ENCODE assay signal across 1 cellular context in the genomic region with DNA sequence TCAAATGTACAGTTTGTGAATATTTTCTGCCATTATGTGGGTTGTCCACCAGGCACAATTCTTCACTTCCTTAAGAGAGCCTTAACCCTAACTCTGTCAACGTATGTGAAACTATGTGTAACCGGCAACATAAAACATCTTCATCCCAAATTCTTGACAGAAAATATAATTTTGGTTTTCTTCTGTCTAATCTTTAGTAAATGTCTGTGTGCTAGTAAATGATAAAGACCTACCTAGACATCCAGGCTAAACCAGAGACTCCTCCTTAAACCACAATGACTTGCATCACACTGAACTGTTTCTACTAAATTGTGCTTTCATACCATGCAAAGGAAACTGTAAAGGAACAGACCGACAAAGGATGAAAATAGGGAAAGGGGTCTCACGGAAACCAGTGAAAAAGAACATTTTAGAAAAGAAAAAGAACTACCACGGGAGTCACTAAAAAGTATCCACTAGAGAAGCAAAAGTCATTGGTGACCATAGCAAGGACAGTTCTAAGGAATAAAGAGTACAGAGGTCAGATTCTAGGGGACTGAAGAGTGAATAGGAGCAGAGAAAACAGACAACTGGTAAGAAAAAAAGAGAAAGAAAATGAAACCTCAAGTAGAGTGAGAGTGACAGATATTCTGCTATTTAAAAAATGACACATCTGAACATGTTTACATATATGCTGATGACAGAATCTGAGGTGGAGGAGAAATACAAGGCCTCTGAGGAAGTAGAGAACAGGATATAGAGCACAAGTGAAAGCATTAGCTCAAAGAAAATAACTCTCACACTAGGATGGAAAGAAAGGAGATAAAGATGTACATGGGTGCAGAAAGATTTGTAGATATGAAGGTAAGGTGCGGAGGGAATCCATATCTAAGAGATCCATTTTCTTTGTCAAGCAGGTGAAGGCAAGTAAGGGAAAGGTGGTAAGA.
TF ChIP-seq lines count a peak whose summit lies in the region.

No MANE protein-coding gene starts in this region.

TF ChIP-seq in K562, 482 proteins besides CTCF, POLR2A, EP300 and RAD21 (continued from another document and continues in another):
- peak; percentile 87; the same call in 1 of the 2 replicates for TF ChIP-seq ZNF584 (CRISPR knock-in tag; IDR thresholded peaks at IDR 0.05; ENCODE audit: low read depth)
- TF ChIP-seq, protein P1, sequence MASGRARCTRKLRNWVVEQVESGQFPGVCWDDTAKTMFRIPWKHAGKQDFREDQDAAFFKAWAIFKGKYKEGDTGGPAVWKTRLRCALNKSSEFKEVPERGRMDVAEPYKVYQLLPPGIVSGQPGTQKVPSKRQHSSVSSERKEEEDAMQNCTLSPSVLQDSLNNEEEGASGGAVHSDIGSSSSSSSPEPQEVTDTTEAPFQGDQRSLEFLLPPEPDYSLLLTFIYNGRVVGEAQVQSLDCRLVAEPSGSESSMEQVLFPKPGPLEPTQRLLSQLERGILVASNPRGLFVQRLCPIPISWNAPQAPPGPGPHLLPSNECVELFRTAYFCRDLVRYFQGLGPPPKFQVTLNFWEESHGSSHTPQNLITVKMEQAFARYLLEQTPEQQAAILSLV (tag; IDR thresholded peaks at IDR 0.05), result 0 out of 2 replicates have a peak, but pooled peaks have one; percentile 13
- TF ChIP-seq MTA3 (IDR thresholded peaks at IDR 0.05; ENCODE audit: borderline replicate concordance), result no peak
- TF ChIP-seq LEF1 (IDR thresholded peaks at IDR 0.05), result peak; percentile 98
- no peak for TF ChIP-seq ZNF449 (CRISPR knock-in tag; IDR thresholded peaks at IDR 0.05)
- TF ChIP-seq, protein P2, sequence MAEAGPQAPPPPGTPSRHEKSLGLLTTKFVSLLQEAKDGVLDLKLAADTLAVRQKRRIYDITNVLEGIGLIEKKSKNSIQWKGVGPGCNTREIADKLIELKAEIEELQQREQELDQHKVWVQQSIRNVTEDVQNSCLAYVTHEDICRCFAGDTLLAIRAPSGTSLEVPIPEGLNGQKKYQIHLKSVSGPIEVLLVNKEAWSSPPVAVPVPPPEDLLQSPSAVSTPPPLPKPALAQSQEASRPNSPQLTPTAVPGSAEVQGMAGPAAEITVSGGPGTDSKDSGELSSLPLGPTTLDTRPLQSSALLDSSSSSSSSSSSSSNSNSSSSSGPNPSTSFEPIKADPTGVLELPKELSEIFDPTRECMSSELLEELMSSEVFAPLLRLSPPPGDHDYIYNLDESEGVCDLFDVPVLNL (CRISPR knock-in tag; IDR thresholded peaks at IDR 0.05; ENCODE audit: low read depth), result no peak
- TF ChIP-seq ZC3H11A (IDR thresholded peaks at IDR 0.05; ENCODE audit: low read depth, low read length), result no peak
- TF ChIP-seq ZBED1 (IDR thresholded peaks at IDR 0.05), result no peak
- no peak for TF ChIP-seq FOXJ3 (CRISPR knock-in tag; IDR thresholded peaks at IDR 0.05)
- TF ChIP-seq ZNF75A (CRISPR knock-in tag; IDR thresholded peaks at IDR 0.05), result no peak
- TF ChIP-seq HNRNPUL1 (IDR thresholded peaks at IDR 0.05; ENCODE audit: low read length), result no peak
- TF ChIP-seq, protein P3, sequence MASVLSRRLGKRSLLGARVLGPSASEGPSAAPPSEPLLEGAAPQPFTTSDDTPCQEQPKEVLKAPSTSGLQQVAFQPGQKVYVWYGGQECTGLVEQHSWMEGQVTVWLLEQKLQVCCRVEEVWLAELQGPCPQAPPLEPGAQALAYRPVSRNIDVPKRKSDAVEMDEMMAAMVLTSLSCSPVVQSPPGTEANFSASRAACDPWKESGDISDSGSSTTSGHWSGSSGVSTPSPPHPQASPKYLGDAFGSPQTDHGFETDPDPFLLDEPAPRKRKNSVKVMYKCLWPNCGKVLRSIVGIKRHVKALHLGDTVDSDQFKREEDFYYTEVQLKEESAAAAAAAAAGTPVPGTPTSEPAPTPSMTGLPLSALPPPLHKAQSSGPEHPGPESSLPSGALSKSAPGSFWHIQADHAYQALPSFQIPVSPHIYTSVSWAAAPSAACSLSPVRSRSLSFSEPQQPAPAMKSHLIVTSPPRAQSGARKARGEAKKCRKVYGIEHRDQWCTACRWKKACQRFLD (CRISPR knock-in tag; IDR thresholded peaks at IDR 0.05), result peak; percentile 71; the same call in 1 of the 2 replicates
- TF ChIP-seq NRF1 (conservative IDR thresholded peaks at IDR 0.05 in 1 of 2, IDR thresholded peaks at IDR 0.05 in 1 of 2), result no peak; a peak in 1 of 4 replicates
- no peak for TF ChIP-seq HNRNPLL (IDR thresholded peaks at IDR 0.05; ENCODE audit: low read depth, low read length, poor library complexity, severe bottlenecking)
- no peak for TF ChIP-seq MCM3 (IDR thresholded peaks at IDR 0.05)
- no peak for TF ChIP-seq ZNF586 (CRISPR knock-in tag; conservative IDR thresholded peaks at IDR 0.05)
- no peak for TF ChIP-seq EZH2 (IDR thresholded peaks at IDR 0.05; ENCODE audit: borderline replicate concordance, low read depth, low read length)
- no peak for TF ChIP-seq CCAR2 (IDR thresholded peaks at IDR 0.05; ENCODE audit: low read depth, low read length)
- 0 out of 2 replicates have a peak, but pooled peaks have one; percentile 36 for TF ChIP-seq MECOM (CRISPR knock-in tag; IDR thresholded peaks at IDR 0.05)
- TF ChIP-seq CREB3L1 (IDR thresholded peaks at IDR 0.05; ENCODE audit: borderline replicate concordance, low read depth), result no peak
- peak; percentile 75 for TF ChIP-seq GATA2 (CRISPR knock-in tag; IDR thresholded peaks at IDR 0.05)
- 0 out of 2 replicates have a peak, but pooled peaks have one; percentile 17 for TF ChIP-seq EGR1 (conservative IDR thresholded peaks at IDR 0.05)
- no peak for TF ChIP-seq FOXK1 (CRISPR knock-in tag; IDR thresholded peaks at IDR 0.05; ENCODE audit: borderline replicate concordance)
- no peak for TF ChIP-seq SAP30 (IDR thresholded peaks at IDR 0.05; ENCODE audit: borderline replicate concordance, insufficient read depth, low read depth, low read length, poor library complexity, severe bottlenecking)
- no peak for TF ChIP-seq RFX1 (IDR thresholded peaks at IDR 0.05)
- TF ChIP-seq, protein P4, sequence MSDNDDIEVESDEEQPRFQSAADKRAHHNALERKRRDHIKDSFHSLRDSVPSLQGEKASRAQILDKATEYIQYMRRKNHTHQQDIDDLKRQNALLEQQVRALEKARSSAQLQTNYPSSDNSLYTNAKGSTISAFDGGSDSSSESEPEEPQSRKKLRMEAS (CRISPR knock-in tag; IDR thresholded peaks at IDR 0.05), result no peak
- no peak for TF ChIP-seq STAT5B (CRISPR knock-in tag; IDR thresholded peaks at IDR 0.05)
- no peak for TF ChIP-seq SNRNP70 (optimal IDR thresholded peaks at IDR 0.05; ENCODE audit: low read depth, low read length)
- TF ChIP-seq ATF2 (CRISPR knock-in tag; IDR thresholded peaks at IDR 0.05), result no peak
- no peak for TF ChIP-seq FOXO4 (CRISPR knock-in tag; IDR thresholded peaks at IDR 0.05)
- no peak for TF ChIP-seq DNMT1 (IDR thresholded peaks at IDR 0.05)
- TF ChIP-seq NCOA6 (IDR thresholded peaks at IDR 0.05), result peak; percentile 37; the same call in 1 of the 2 replicates
- TF ChIP-seq, protein P5, sequence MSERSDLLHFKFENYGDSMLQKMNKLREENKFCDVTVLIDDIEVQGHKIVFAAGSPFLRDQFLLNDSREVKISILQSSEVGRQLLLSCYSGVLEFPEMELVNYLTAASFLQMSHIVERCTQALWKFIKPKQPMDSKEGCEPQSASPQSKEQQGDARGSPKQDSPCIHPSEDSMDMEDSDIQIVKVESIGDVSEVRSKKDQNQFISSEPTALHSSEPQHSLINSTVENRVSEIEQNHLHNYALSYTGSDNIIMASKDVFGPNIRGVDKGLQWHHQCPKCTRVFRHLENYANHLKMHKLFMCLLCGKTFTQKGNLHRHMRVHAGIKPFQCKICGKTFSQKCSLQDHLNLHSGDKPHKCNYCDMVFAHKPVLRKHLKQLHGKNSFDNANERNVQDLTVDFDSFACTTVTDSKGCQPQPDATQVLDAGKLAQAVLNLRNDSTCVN (CRISPR knock-in tag; IDR thresholded peaks at IDR 0.05), result 0 out of 2 replicates have a peak, but pooled peaks have one; percentile 53
- peak; percentile 79 for TF ChIP-seq CEBPG (CRISPR knock-in tag; IDR thresholded peaks at IDR 0.05)
- peak; percentile 79 to 88 for TF ChIP-seq CEBPG (tag; conservative IDR thresholded peaks at IDR 0.05 in 1 of 2, IDR thresholded peaks at IDR 0.05 in 1 of 2)
- peak; percentile 22; the same call in 1 of the 2 replicates for TF ChIP-seq DEAF1 (CRISPR knock-in tag; IDR thresholded peaks at IDR 0.05)
- TF ChIP-seq MEF2A (IDR thresholded peaks at IDR 0.05; ENCODE audit: control insufficient read depth, low read depth, low read length), result peak; percentile 71; the same call in 1 of the 2 replicates
- TF ChIP-seq DDX20 (tag; IDR thresholded peaks at IDR 0.05; ENCODE audit: low read depth), result no peak
- no peak for TF ChIP-seq ZNF785 (CRISPR knock-in tag; IDR thresholded peaks at IDR 0.05)
- peak; percentile 31 to 98; a peak in 3 of 4 replicates for TF ChIP-seq TBL1XR1 (IDR thresholded peaks at IDR 0.05; ENCODE audit: low read length in 2 of 2)
- peak; percentile 92 for TF ChIP-seq RNF2 (IDR thresholded peaks at IDR 0.05)
- TF ChIP-seq CC2D1A (IDR thresholded peaks at IDR 0.05), result peak; percentile 87
- TF ChIP-seq KLF10 (CRISPR knock-in tag; IDR thresholded peaks at IDR 0.05), result no peak
- TF ChIP-seq ZSCAN32 (CRISPR knock-in tag; IDR thresholded peaks at IDR 0.05), result 0 out of 2 replicates have a peak, but pooled peaks have one; percentile 27
- peak in 1 of 2 experiments; percentile 67; a peak in 3 of 4 replicates for TF ChIP-seq HDAC1 (IDR thresholded peaks at IDR 0.05)
- no peak for TF ChIP-seq ZNF217 (CRISPR knock-in tag; IDR thresholded peaks at IDR 0.05)
- TF ChIP-seq, protein P6, sequence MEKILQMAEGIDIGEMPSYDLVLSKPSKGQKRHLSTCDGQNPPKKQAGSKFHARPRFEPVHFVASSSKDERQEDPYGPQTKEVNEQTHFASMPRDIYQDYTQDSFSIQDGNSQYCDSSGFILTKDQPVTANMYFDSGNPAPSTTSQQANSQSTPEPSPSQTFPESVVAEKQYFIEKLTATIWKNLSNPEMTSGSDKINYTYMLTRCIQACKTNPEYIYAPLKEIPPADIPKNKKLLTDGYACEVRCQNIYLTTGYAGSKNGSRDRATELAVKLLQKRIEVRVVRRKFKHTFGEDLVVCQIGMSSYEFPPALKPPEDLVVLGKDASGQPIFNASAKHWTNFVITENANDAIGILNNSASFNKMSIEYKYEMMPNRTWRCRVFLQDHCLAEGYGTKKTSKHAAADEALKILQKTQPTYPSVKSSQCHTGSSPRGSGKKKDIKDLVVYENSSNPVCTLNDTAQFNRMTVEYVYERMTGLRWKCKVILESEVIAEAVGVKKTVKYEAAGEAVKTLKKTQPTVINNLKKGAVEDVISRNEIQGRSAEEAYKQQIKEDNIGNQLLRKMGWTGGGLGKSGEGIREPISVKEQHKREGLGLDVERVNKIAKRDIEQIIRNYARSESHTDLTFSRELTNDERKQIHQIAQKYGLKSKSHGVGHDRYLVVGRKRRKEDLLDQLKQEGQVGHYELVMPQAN (IDR thresholded peaks at IDR 0.05; ENCODE audit: borderline replicate concordance), result no peak
- TF ChIP-seq ZNF224 (CRISPR knock-in tag; IDR thresholded peaks at IDR 0.05), result no peak
- TF ChIP-seq ETV5 (CRISPR knock-in tag; IDR thresholded peaks at IDR 0.05; ENCODE audit: low read depth), result no peak; the same call in 1 of the 2 replicates
- TF ChIP-seq KLF13 (tag; IDR thresholded peaks at IDR 0.05; ENCODE audit: borderline replicate concordance, low read depth), result no peak
